ENCODE assay signal across 1 cellular context in genomic region chr7:138843632-138844580, GRCh38.
TF ChIP-seq lines count a peak whose summit lies in the region.

No MANE protein-coding gene starts in this region.

TF ChIP-seq in H1, 55 proteins besides CTCF, POLR2A, EP300 and RAD21:
- TF ChIP-seq SIX5 (IDR thresholded peaks at IDR 0.05; ENCODE audit: low read depth, low read length) (no peak), CREB1 (IDR thresholded peaks at IDR 0.05) (no peak), TAF1 (IDR thresholded peaks at IDR 0.05; ENCODE audit: low read depth, low read length) (no peak), KDM4A (IDR thresholded peaks at IDR 0.05; ENCODE audit: low read depth, low read length, severe bottlenecking) (no peak), KDM5A (IDR thresholded peaks at IDR 0.05; ENCODE audit: low read length) (no peak), CTBP2 (IDR thresholded peaks at IDR 0.05; ENCODE audit: borderline replicate concordance, insufficient read depth, insufficient read length, low read length) (no peak), ASH2L (IDR thresholded peaks at IDR 0.05; ENCODE audit: low read length) (no peak), MAFK (IDR thresholded peaks at IDR 0.05; ENCODE audit: low read depth, low read length) (no peak), HDAC6 (IDR thresholded peaks at IDR 0.05; ENCODE audit: low read depth, low read length) (no peak), TBP (IDR thresholded peaks at IDR 0.05; ENCODE audit: low read depth, low read length) (no peak), EGR1 (IDR thresholded peaks at IDR 0.05; ENCODE audit: borderline replicate concordance, low read depth, low read length) (no peak), PHF8 (conservative IDR thresholded peaks at IDR 0.05; ENCODE audit: low read depth, low read length) (no peak), JUND (IDR thresholded peaks at IDR 0.05; ENCODE audit: low read length) (no peak), YY1 (IDR thresholded peaks at IDR 0.05; ENCODE audit: low read depth, low read length) (no peak), GTF2F1 (IDR thresholded peaks at IDR 0.05; ENCODE audit: borderline replicate concordance, low read depth, low read length) (no peak), NRF1 (IDR thresholded peaks at IDR 0.05; ENCODE audit: low read depth, low read length) (no peak), SRF (IDR thresholded peaks at IDR 0.05; ENCODE audit: low read depth, low read length) (no peak)
- TF ChIP-seq, protein P1, sequence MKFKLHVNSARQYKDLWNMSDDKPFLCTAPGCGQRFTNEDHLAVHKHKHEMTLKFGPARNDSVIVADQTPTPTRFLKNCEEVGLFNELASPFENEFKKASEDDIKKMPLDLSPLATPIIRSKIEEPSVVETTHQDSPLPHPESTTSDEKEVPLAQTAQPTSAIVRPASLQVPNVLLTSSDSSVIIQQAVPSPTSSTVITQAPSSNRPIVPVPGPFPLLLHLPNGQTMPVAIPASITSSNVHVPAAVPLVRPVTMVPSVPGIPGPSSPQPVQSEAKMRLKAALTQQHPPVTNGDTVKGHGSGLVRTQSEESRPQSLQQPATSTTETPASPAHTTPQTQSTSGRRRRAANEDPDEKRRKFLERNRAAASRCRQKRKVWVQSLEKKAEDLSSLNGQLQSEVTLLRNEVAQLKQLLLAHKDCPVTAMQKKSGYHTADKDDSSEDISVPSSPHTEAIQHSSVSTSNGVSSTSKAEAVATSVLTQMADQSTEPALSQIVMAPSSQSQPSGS (IDR thresholded peaks at IDR 0.05; ENCODE audit: low read length): no peak
- TF ChIP-seq, protein P2, sequence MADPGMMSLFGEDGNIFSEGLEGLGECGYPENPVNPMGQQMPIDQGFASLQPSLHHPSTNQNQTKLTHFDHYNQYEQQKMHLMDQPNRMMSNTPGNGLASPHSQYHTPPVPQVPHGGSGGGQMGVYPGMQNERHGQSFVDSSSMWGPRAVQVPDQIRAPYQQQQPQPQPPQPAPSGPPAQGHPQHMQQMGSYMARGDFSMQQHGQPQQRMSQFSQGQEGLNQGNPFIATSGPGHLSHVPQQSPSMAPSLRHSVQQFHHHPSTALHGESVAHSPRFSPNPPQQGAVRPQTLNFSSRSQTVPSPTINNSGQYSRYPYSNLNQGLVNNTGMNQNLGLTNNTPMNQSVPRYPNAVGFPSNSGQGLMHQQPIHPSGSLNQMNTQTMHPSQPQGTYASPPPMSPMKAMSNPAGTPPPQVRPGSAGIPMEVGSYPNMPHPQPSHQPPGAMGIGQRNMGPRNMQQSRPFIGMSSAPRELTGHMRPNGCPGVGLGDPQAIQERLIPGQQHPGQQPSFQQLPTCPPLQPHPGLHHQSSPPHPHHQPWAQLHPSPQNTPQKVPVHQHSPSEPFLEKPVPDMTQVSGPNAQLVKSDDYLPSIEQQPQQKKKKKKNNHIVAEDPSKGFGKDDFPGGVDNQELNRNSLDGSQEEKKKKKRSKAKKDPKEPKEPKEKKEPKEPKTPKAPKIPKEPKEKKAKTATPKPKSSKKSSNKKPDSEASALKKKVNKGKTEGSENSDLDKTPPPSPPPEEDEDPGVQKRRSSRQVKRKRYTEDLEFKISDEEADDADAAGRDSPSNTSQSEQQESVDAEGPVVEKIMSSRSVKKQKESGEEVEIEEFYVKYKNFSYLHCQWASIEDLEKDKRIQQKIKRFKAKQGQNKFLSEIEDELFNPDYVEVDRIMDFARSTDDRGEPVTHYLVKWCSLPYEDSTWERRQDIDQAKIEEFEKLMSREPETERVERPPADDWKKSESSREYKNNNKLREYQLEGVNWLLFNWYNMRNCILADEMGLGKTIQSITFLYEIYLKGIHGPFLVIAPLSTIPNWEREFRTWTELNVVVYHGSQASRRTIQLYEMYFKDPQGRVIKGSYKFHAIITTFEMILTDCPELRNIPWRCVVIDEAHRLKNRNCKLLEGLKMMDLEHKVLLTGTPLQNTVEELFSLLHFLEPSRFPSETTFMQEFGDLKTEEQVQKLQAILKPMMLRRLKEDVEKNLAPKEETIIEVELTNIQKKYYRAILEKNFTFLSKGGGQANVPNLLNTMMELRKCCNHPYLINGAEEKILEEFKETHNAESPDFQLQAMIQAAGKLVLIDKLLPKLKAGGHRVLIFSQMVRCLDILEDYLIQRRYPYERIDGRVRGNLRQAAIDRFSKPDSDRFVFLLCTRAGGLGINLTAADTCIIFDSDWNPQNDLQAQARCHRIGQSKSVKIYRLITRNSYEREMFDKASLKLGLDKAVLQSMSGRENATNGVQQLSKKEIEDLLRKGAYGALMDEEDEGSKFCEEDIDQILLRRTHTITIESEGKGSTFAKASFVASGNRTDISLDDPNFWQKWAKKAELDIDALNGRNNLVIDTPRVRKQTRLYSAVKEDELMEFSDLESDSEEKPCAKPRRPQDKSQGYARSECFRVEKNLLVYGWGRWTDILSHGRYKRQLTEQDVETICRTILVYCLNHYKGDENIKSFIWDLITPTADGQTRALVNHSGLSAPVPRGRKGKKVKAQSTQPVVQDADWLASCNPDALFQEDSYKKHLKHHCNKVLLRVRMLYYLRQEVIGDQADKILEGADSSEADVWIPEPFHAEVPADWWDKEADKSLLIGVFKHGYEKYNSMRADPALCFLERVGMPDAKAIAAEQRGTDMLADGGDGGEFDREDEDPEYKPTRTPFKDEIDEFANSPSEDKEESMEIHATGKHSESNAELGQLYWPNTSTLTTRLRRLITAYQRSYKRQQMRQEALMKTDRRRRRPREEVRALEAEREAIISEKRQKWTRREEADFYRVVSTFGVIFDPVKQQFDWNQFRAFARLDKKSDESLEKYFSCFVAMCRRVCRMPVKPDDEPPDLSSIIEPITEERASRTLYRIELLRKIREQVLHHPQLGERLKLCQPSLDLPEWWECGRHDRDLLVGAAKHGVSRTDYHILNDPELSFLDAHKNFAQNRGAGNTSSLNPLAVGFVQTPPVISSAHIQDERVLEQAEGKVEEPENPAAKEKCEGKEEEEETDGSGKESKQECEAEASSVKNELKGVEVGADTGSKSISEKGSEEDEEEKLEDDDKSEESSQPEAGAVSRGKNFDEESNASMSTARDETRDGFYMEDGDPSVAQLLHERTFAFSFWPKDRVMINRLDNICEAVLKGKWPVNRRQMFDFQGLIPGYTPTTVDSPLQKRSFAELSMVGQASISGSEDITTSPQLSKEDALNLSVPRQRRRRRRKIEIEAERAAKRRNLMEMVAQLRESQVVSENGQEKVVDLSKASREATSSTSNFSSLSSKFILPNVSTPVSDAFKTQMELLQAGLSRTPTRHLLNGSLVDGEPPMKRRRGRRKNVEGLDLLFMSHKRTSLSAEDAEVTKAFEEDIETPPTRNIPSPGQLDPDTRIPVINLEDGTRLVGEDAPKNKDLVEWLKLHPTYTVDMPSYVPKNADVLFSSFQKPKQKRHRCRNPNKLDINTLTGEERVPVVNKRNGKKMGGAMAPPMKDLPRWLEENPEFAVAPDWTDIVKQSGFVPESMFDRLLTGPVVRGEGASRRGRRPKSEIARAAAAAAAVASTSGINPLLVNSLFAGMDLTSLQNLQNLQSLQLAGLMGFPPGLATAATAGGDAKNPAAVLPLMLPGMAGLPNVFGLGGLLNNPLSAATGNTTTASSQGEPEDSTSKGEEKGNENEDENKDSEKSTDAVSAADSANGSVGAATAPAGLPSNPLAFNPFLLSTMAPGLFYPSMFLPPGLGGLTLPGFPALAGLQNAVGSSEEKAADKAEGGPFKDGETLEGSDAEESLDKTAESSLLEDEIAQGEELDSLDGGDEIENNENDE (IDR thresholded peaks at IDR 0.05; ENCODE audit: insufficient replicate concordance, low read length): no peak
